Comparison of ENCODE assay signal across 2 cellular contexts in the genomic region with DNA sequence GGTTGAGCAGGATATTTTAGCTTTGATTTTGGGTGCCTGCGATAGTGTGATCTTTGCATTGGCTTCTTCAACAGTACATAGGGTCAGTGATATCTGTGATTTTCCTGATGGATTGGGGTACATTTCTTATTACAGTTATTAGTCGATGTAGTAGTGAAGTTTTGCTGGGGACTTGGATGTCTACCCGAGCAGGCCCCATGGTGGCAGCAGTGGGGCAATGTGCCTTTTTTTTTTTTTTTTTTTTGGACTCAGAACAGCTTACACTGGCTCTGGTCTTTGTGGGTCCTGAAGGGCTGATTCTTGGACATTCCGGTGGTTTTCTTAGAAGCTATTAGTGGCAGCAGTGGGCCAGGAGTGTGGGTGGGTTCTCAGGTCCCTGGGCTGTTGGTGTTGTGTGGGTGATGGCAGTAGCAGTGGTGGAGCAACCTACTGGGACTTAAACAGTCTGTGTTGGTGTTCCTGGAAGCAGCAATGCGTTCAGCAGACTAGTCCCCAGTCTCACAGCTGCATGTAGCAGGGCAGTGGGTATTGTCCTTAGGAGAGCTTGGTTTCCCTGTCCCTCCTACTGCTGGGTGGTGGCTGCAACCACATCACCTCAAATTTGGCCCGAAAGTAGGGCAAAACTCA.
TF ChIP-seq lines count a peak whose summit lies in the region.

No MANE protein-coding gene starts in this region.

TF ChIP-seq in Ishikawa, 13 proteins besides CTCF, POLR2A, EP300 and RAD21:
- no peak for TF ChIP-seq TCF12 (IDR thresholded peaks at IDR 0.05; ENCODE audit: low read depth)
- TF ChIP-seq, protein P1, sequence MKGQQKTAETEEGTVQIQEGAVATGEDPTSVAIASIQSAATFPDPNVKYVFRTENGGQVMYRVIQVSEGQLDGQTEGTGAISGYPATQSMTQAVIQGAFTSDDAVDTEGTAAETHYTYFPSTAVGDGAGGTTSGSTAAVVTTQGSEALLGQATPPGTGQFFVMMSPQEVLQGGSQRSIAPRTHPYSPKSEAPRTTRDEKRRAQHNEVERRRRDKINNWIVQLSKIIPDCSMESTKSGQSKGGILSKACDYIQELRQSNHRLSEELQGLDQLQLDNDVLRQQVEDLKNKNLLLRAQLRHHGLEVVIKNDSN (IDR thresholded peaks at IDR 0.05), result no peak
- no peak for TF ChIP-seq CREB1 (IDR thresholded peaks at IDR 0.05; ENCODE audit: low read depth)
- TF ChIP-seq NFIC (IDR thresholded peaks at IDR 0.05), result no peak
- no peak for TF ChIP-seq EGR1 (IDR thresholded peaks at IDR 0.05)
- TF ChIP-seq FOXM1 (IDR thresholded peaks at IDR 0.05; ENCODE audit: borderline replicate concordance, low read depth), result no peak
- TF ChIP-seq CEBPB (IDR thresholded peaks at IDR 0.05), result no peak
- no peak for TF ChIP-seq YY1 (IDR thresholded peaks at IDR 0.05; ENCODE audit: low read depth)
- TF ChIP-seq TAF1 (IDR thresholded peaks at IDR 0.05; ENCODE audit: low read depth), result no peak
- no peak for TF ChIP-seq TEAD4 (IDR thresholded peaks at IDR 0.05)

TF ChIP-seq in GM12878, 131 proteins besides CTCF, POLR2A, EP300 and RAD21:
- TF ChIP-seq, protein P2, sequence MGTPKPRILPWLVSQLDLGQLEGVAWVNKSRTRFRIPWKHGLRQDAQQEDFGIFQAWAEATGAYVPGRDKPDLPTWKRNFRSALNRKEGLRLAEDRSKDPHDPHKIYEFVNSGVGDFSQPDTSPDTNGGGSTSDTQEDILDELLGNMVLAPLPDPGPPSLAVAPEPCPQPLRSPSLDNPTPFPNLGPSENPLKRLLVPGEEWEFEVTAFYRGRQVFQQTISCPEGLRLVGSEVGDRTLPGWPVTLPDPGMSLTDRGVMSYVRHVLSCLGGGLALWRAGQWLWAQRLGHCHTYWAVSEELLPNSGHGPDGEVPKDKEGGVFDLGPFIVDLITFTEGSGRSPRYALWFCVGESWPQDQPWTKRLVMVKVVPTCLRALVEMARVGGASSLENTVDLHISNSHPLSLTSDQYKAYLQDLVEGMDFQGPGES (IDR thresholded peaks at IDR 0.05), result no peak
- TF ChIP-seq ZNF384 (IDR thresholded peaks at IDR 0.05; ENCODE audit: borderline replicate concordance, low read depth, low read length), result peak; percentile 79
